8 cellular contexts compared by ENCODE assay signal in the genomic region with DNA sequence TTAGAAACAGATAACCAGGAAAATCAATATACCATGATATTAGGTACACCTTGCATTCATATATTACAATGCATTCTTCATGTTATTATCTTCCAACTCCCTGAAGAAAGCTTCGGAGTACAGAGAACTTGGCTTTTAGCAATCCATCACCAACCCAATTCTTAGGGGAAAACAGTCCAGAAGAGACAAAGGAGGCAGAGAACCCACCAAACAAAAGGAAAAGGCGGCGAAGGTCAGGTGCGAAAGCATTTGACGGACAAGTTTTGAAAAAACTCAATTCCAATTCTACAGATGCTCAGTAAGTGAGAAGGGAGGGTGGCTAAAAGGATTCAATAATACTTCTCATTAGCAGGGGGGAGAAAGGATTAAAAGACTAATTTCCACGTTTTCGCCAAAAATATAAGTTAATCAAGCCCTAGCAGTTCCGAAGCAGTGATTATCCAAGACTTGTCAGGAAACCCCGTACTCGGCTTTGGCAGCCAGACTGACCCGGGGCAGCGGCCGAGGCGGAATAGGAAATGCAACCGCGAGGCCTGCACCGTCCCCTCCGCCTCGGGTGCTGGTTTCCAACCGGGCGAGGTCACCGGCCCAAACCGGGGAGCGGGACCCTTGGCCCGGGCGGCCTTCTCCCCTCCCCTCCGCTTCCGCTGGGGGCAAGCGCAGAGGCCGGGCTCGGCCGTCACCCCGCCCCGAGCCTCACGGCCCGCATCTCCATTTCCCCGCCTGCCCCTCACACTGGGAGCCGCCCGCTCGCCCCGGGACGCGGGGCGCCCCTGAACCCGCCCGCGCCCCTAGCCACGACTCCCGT. TPM values are rescaled to one million over a fixed set of nuclear protein-coding genes. Genes with fewer than 3 reads are reported as not detected.
DNase-seq lines count a peak whose midpoint lies in the region; ATAC-seq and TF ChIP-seq lines count a peak whose summit lies in the region.

No MANE protein-coding gene starts in this region.

- TF ChIP-seq POLR2A in HCT116 (IDR thresholded peaks at IDR 0.05; ENCODE audit: borderline replicate concordance, extremely low read depth, insufficient read depth, insufficient read length), result no peak
- TF ChIP-seq POLR2A in NB4 (IDR thresholded peaks at IDR 0.05; ENCODE audit: extremely low read depth, insufficient read length), result no peak
- no peak for TF ChIP-seq POLR2A in erythroblast (IDR thresholded peaks at IDR 0.05; ENCODE audit: low read length)
- TF ChIP-seq POLR2A in stomach (IDR thresholded peaks at IDR 0.05), result no peak

- peak overlapping the region; percentile 91 to 99 for H3K4me3 ChIP-seq in HCT116 (replicated peaks in 1 of 2; ENCODE audit: low read depth in 1 of 2, low read length in 2 of 2)
- peak overlapping the region; percentile 96 for H3K4me3 ChIP-seq in NB4 (ENCODE audit: low read depth, low read length)
- peak overlapping the region; percentile 83 to 100 (median 94) for H3K4me3 ChIP-seq in stomach

- H3K27ac ChIP-seq in HCT116 (ENCODE audit: low read depth, low read length) (peak overlapping the region; percentile 85), stomach (peak overlapping the region; percentile 95 to 100 (median 98))

- BruUV-seq in HCT116 (replicated peaks; lab: Mats Ljungman, UMichigan), result TSS peak; percentile 48

- CTCF ChIA-PET in HCT116 (lab: Charles Lee), result no interaction called here

- peaks cover 20% of the 10 kb centered on the region; the same call in 1 of the 2 replicates for H4K20me1 ChIP-seq in HCT116 (ENCODE audit: insufficient read depth)

- H3K9ac ChIP-seq in HCT116 (ENCODE audit: low read length), result peak overlapping the region; percentile 100

- H3K9me2 ChIP-seq in HCT116 (ENCODE audit: insufficient read depth), result no peaks in the 10 kb centered on the region

- H2AFZ ChIP-seq in HCT116 (ENCODE audit: low read depth, low read length, poor library complexity, severe bottlenecking), result no peak overlapping the region

- POLR2A ChIA-PET in HCT116 (lab: Charles Lee), result interaction anchor here (0.7 to 2.0 kb wide), 4 partner anchors 11 to 41 kb away, joined by 3 to 4 read pairs (median 4); no protein-coding TSS in a partner anchor

- TF ChIP-seq RAD21 in HCT116 (IDR thresholded peaks at IDR 0.05; ENCODE audit: low read depth), result no peak

- intact Hi-C loops in HCT116 (cut with micrococcal nuclease) (loop anchor here (1.0 to 5.0 kb wide), 2 partner anchors 40 to 61 kb away; no protein-coding TSS in a partner anchor), stomach (cut with DNase I; ENCODE audit: low total_unique reads) (loop anchor here (10.0 kb wide), 1 partner anchor 62 kb away; no protein-coding TSS in a partner anchor)

- peak overlapping the region; percentile 96 for H3K4me2 ChIP-seq in HCT116 (ENCODE audit: low read length)

- no peaks in the 10 kb centered on the region for H3K27me3 ChIP-seq in HCT116 (ENCODE audit: insufficient read depth, low read length)
- no peaks in the 10 kb centered on the region for H3K27me3 ChIP-seq in stomach

- RAD21 ChIA-PET in HCT116 (lab: Charles Lee; ENCODE audit: low non-redundant PET in 1 of 2, low total read pairs in 2 of 2, uncharacterized antibody in 2 of 2, unreplicated experiment in 2 of 2), result interaction anchor here in 1 of 2 experiments (0.7 kb wide), 1 partner anchor 61 kb away, joined by 3 read pairs; no protein-coding TSS in a partner anchor

- H3K79me2 ChIP-seq in HCT116 (ENCODE audit: insufficient read depth, low read length), result peaks cover 64% of the 10 kb centered on the region

- no peak for TF ChIP-seq EP300 in stomach (IDR thresholded peaks at IDR 0.05)

- DNase-seq in GM10266 (ENCODE audit: extremely low spot score) (peak; percentile 50), HCT116 (ENCODE audit: low read depth, low spot score) (no peak), NB4 (ENCODE audit: low read depth) (peak; percentile 44), activated T-cell treated with anti-CD3 and anti-CD28 coated beads for 4 hours (peak; percentile 12), erythroblast (lab: John Stamatoyannopoulos, UW) (peak; percentile 71 to 81), myocyte (ENCODE audit: low read depth) (peak; percentile 53), stomach (peak; percentile 58), 8988T (no peak)

- peaks cover 0 to 1% of the 10 kb centered on the region in 2 experiments; a peak in 1 of 4 replicates for H3K36me3 ChIP-seq in HCT116 (ENCODE audit: control insufficient read depth in 1 of 2, insufficient read depth in 2 of 2, low read length in 2 of 2)
- H3K36me3 ChIP-seq in stomach, result peaks cover 0 to 8% (median 2%) of the 10 kb centered on the region in 4 donors

- ATAC-seq in HCT116, result peak; percentile 53

- H3K4me1 ChIP-seq in HCT116 (ENCODE audit: control insufficient read depth in 1 of 2, insufficient read depth in 2 of 2, low read length in 2 of 2), result peaks cover 11 to 27% of the 10 kb centered on the region in 2 experiments; a peak in 3 of 4 replicates
- H3K4me1 ChIP-seq in stomach, result peaks cover 21 to 60% (median 50%) of the 10 kb centered on the region in 4 donors

- TF ChIP-seq CTCF in GM10266 (IDR thresholded peaks at IDR 0.05; ENCODE audit: control insufficient read depth, insufficient read depth, low read depth, missing control alignments) (no peak), HCT116 (IDR thresholded peaks at IDR 0.05 in 2 of 3, conservative IDR thresholded peaks at IDR 0.05 in 1 of 3; ENCODE audit: borderline replicate concordance in 1 of 3, insufficient read depth in 1 of 3, low read depth in 2 of 3, low read length in 2 of 3) (no peak), NB4 (IDR thresholded peaks at IDR 0.05; ENCODE audit: low read depth, low read length) (no peak), stomach (IDR thresholded peaks at IDR 0.05) (no peak)

- 0 to 1% (median 0%) methylated on average over 22 to 49 of the region's 49 CpGs for WGBS in stomach, 5 donors

- H3K9me3 ChIP-seq in HCT116 (ENCODE audit: control insufficient read depth in 1 of 2, insufficient read depth in 1 of 2, low read depth in 1 of 2, low read length in 2 of 2), result no peaks in the 10 kb centered on the region
- no peaks in the 10 kb centered on the region for H3K9me3 ChIP-seq in stomach

TF ChIP-seq in HCT116, 20 proteins besides CTCF, POLR2A, EP300 and RAD21:
- TF ChIP-seq TCF7L2 (IDR thresholded peaks at IDR 0.05; ENCODE audit: borderline replicate concordance, extremely low read depth, insufficient read depth, insufficient read length), result no peak
- TF ChIP-seq ZFX (IDR thresholded peaks at IDR 0.05), result peak; percentile 68

RNA-seq across cellular contexts. Expression of gene GDI2, which starts 0.7 kb away (rescaled TPM):
- 144 TPM for total RNA-seq in HCT116 (2021; ENCODE audit: unreplicated experiment)
- 86.9 and 102 TPM in 2 replicates for polyA plus RNA-seq in HCT116 (2012)
- total RNA-seq in myocyte, result 198 and 222 TPM in 2 replicates
- 98.3 TPM for polyA plus RNA-seq in myocyte (2012)
- 100 to 1,000 TPM in 4 of 5 donors, 10 to 100 TPM in 1; 63.4 to 600 (median 187) TPM for total RNA-seq in stomach
- 100 to 1,000 TPM; 104 to 180 (median 108) TPM for polyA plus RNA-seq in stomach

Comparison
In these comparisons a context has a peak if more than half of its experiments do, and no peak if none do; other contexts are left out.
1. DNase-seq: peak in GM10266 (single experiment), NB4 (single experiment), activated T-cell treated with anti-CD3 and anti-CD28 coated beads for 4 hours (single experiment), erythroblast (2 of 2), myocyte (single experiment) and stomach (single experiment); none in HCT116 (single experiment) and 8988T (single experiment).
2. Peak in every context shown above with its lines, with median percentiles within 50 percentile points of each other: H3K4me3 ChIP-seq.